24 cellular contexts compared by ENCODE assay signal in genomic region chr1:175969236-175969635, GRCh38.
"Had no signal": no experiment of that assay in that cellular context is flagged by ENCODE, and none has a peak within 500 bp of the region (broad histone marks: within the 10 kb centered on the region; RNA-seq: fewer than 3 reads in every experiment).

No MANE protein-coding gene starts in this region.

- H3K27me3 Mint-ChIP-seq: activated naive CD8-positive, alpha-beta T cell; naive thymus-derived CD8-positive, alpha-beta T cell; stimulated activated naive B cell treated with anti-CD40 and anti-IgM and Interleukin-4, amounts not matched to agents 10 μg/mL and 1 μg/mL and 100 μg/mL, for 72 hours had no signal

- H3K27ac Mint-ChIP-seq: activated naive CD8-positive, alpha-beta T cell; endodermal cell; naive thymus-derived CD8-positive, alpha-beta T cell; stimulated activated naive B cell treated with anti-CD40 and anti-IgM and Interleukin-4, amounts not matched to agents 10 μg/mL and 1 μg/mL and 100 μg/mL, for 72 hours; T-helper 2 cell treated with Interferon-gamma antibody and Interleukin-4, amounts not matched to agents 5 μg/mL and 100 μg/mL, for 36 hours had no signal

- H3K4me3 Mint-ChIP-seq: activated naive CD8-positive, alpha-beta T cell; endodermal cell; naive thymus-derived CD8-positive, alpha-beta T cell; neural crest cell; stimulated activated naive B cell treated with anti-CD40 and anti-IgM and Interleukin-4, amounts not matched to agents 10 μg/mL and 1 μg/mL and 100 μg/mL, for 72 hours; T-helper 2 cell treated with Interferon-gamma antibody and Interleukin-4, amounts not matched to agents 5 μg/mL and 100 μg/mL, for 36 hours had no signal

- H3K9me3 ChIP-seq: adrenal gland, ascending aorta, heart left ventricle, right atrium auricular region, stomach, tibial artery had no signal

- H3K4me2 ChIP-seq: smooth muscle cell had no signal

- H3K27me3 ChIP-seq: adrenal gland, ascending aorta, brain microvascular endothelial cell, foreskin keratinocyte, heart left ventricle, right atrium auricular region, stomach, tibial artery had no signal

- H3K4me3 ChIP-seq: adrenal gland, ascending aorta, coronary artery, heart left ventricle, right atrium auricular region, smooth muscle cell, stomach, tibial artery had no signal

- H3K9me3 Mint-ChIP-seq: endodermal cell; naive thymus-derived CD8-positive, alpha-beta T cell; neural crest cell; stimulated activated naive B cell treated with anti-CD40 and anti-IgM and Interleukin-4, amounts not matched to agents 10 μg/mL and 1 μg/mL and 100 μg/mL, for 72 hours; T-helper 2 cell treated with Interferon-gamma antibody and Interleukin-4, amounts not matched to agents 5 μg/mL and 100 μg/mL, for 36 hours had no signal

- H3K36me3 ChIP-seq: adrenal gland, brain microvascular endothelial cell had no signal

- H3K27ac ChIP-seq: adrenal gland, ascending aorta, brain microvascular endothelial cell, coronary artery, foreskin keratinocyte, heart left ventricle, right atrium auricular region, stomach, tibial artery had no signal

- DNase-seq: activated CD4-positive, alpha-beta T cell treated with anti-CD3 and anti-CD28 coated beads for 4 hours; activated CD4-positive, alpha-beta T cell treated with anti-CD3 and anti-CD28 coated beads, Interleukin-2, amount 50 U/mL, for 4 hours; activated CD4-positive, CD25-positive, alpha-beta regulatory T cell; activated effector memory CD4-positive, alpha-beta T cell treated with Interleukin-2 at 50 U/mL for 16 hours; activated naive CD4-positive, alpha-beta T cell treated with Interleukin-2 at 50 U/mL for 16 hours; adrenal gland; brain microvascular endothelial cell; endodermal cell; foreskin keratinocyte; heart left ventricle; naive thymus-derived CD8-positive, alpha-beta T cell; occipital lobe; stimulated activated CD4-positive, alpha-beta T cell treated with anti-CD3 and anti-CD28 coated beads, Interleukin-15, amount 100 ng/mL, for 24 hours; stimulated activated CD4-positive, alpha-beta T cell treated with anti-CD3 and anti-CD28 coated beads, Interleukin-2, amount 100 ng/mL, for 24 hours; stimulated activated naive B cell treated with anti-CD40 and anti-IgM and Interleukin-4, amounts not matched to agents 10 μg/mL and 1 μg/mL and 100 μg/mL, for 72 hours; stomach; tibial artery had no signal

- H3K4me1 ChIP-seq: adrenal gland, ascending aorta, foreskin keratinocyte, heart left ventricle, right atrium auricular region had no signal

- H3K4me1 Mint-ChIP-seq: neural crest cell; stimulated activated naive B cell treated with anti-CD40 and anti-IgM and Interleukin-4, amounts not matched to agents 10 μg/mL and 1 μg/mL and 100 μg/mL, for 72 hours had no signal
